ENCODE assay signal across 25 cellular contexts in genomic region chr5:143409972-143410371, GRCh38.
"Had no signal": no experiment of that assay in that cellular context is flagged by ENCODE, and none has a peak within 500 bp of the region (broad histone marks: within the 10 kb centered on the region; RNA-seq: fewer than 3 reads in every experiment).

No MANE protein-coding gene starts in this region.

- H3K4me1 ChIP-seq: breast epithelium, thyroid gland, upper lobe of right lung had no signal

- H3K36me3 ChIP-seq: breast epithelium, esophagus squamous epithelium, gastrocnemius medialis, neutrophil, ovary, right atrium auricular region, thyroid gland, upper lobe of right lung had no signal

- H3K9me3 Mint-ChIP-seq: activated B cell treated with CpG ODN at 0.5 μM for 24 hours; activated naive CD8-positive, alpha-beta T cell treated with anti-CD3 and anti-CD28 coated beads for 36 hours; endodermal cell had no signal

- H3K27me3 Mint-ChIP-seq: activated B cell treated with CpG ODN at 0.5 μM for 24 hours; activated CD4-positive, alpha-beta T cell treated with anti-CD3 and anti-CD28 coated beads for 36 hours had no signal

- ATAC-seq: activated CD4-positive, alpha-beta T cell treated with anti-CD3 and anti-CD28 coated beads for 36 hours; gastrocnemius medialis; left cardiac atrium; psoas muscle; upper lobe of right lung had no signal

- DNase-seq: activated B cell treated with CpG ODN at 0.5 μM for 24 hours; activated CD4-positive, alpha-beta T cell treated with anti-CD3 and anti-CD28 coated beads for 36 hours; activated CD4-positive, alpha-beta T cell treated with anti-CD3 and anti-CD28 coated beads, Interleukin-2, amount 50 U/mL, for 4 hours; activated naive CD4-positive, alpha-beta T cell treated with Interleukin-2 at 50 U/mL for 16 hours; activated naive CD8-positive, alpha-beta T cell treated with anti-CD3 and anti-CD28 coated beads for 36 hours; activated T-cell treated with anti-CD3 and anti-CD28 coated beads for 4 hours; amniotic stem cell; endodermal cell; esophagus squamous epithelium; gastrocnemius medialis; head of caudate nucleus; islet precursor cell; left cardiac atrium; ovary; psoas muscle; stimulated activated CD4-positive, alpha-beta T cell treated with anti-CD3 and anti-CD28 coated beads, Interleukin-4, amount 100 ng/mL, for 24 hours; stimulated activated naive CD4-positive, alpha-beta T cell treated with Interleukin-2 at 50 U/mL for 16 hours; T1000; thyroid gland; upper lobe of right lung had no signal

- H3K9me3 ChIP-seq: breast epithelium, esophagus squamous epithelium, gastrocnemius medialis, neutrophil, ovary, psoas muscle, right atrium auricular region, thyroid gland, upper lobe of right lung had no signal

- H3K4me3 ChIP-seq: breast epithelium, coronary artery, esophagus squamous epithelium, gastrocnemius medialis, ovary, psoas muscle, right atrium auricular region, thyroid gland, upper lobe of right lung had no signal

- H3K27ac ChIP-seq: breast epithelium, coronary artery, esophagus squamous epithelium, gastrocnemius medialis, neutrophil, ovary, psoas muscle, right atrium auricular region, thyroid gland, upper lobe of right lung had no signal

- H3K27ac Mint-ChIP-seq: activated B cell treated with CpG ODN at 0.5 μM for 24 hours; activated CD4-positive, alpha-beta T cell treated with anti-CD3 and anti-CD28 coated beads for 36 hours; activated naive CD8-positive, alpha-beta T cell treated with anti-CD3 and anti-CD28 coated beads for 36 hours; endodermal cell; nephron had no signal

- H3K27me3 ChIP-seq: breast epithelium, esophagus squamous epithelium, gastrocnemius medialis, ovary, right atrium auricular region, thyroid gland, upper lobe of right lung had no signal

- H3K4me3 Mint-ChIP-seq: activated B cell treated with CpG ODN at 0.5 μM for 24 hours; activated CD4-positive, alpha-beta T cell treated with anti-CD3 and anti-CD28 coated beads for 36 hours; activated naive CD8-positive, alpha-beta T cell treated with anti-CD3 and anti-CD28 coated beads for 36 hours; endodermal cell; nephron had no signal
